In genomic region chr1:39773369-39773979, GRCh38 we compare ENCODE assay signal across 11 cellular contexts. TPM values are rescaled to one million over a fixed set of nuclear protein-coding genes. Genes with fewer than 3 reads are reported as not detected.
DNase-seq lines count a peak whose midpoint lies in the region; ATAC-seq, FAIRE-seq and TF ChIP-seq lines count a peak whose summit lies in the region.
"Not testable (repeated sequence)": the region's sequence is repeated elsewhere in the genome, so short reads cannot be mapped to it uniquely, and the experiment has no call there.
"Had no signal": no experiment of that assay in that cellular context is flagged by ENCODE, and none has a peak within 500 bp of the region (broad histone marks: within the 10 kb centered on the region; RNA-seq: fewer than 3 reads in every experiment).

No MANE protein-coding gene starts in this region.

- TF ChIP-seq CTCF in K562 (IDR thresholded peaks at IDR 0.05 in 2 of 3, conservative IDR thresholded peaks at IDR 0.05 in 1 of 3; ENCODE audit: insufficient read depth in 2 of 3, low read depth in 1 of 3, low read length in 3 of 3); foreskin keratinocyte (conservative IDR thresholded peaks at IDR 0.05): not testable (repeated sequence)

- H3K36me3 ChIP-seq in K562 (ENCODE audit: control insufficient read depth, insufficient read depth, low read length); naive thymus-derived CD4-positive, alpha-beta T cell (ENCODE audit: control insufficient read depth in 2 of 3, insufficient read depth in 3 of 3, low read length in 3 of 3): not testable (repeated sequence)

- peak; percentile 66 for ATAC-seq in T-helper 17 cell
- peak; percentile 17 to 33 for ATAC-seq in activated T-cell treated with anti-CD3 and anti-CD28 coated beads, Interleukin-2, amount 50 U/mL, for 4 hours
- peak; percentile 95 for ATAC-seq in K562
- peak; percentile 30 for ATAC-seq in foreskin keratinocyte
- ATAC-seq in naive thymus-derived CD4-positive, alpha-beta T cell = peak; percentile 36
- peak; percentile 48 for ATAC-seq in stimulated activated naive CD8-positive, alpha-beta T cell treated with anti-CD3 and anti-CD28 coated beads, Interleukin-15, amount 100 ng/mL, for 72 hours

- intact Hi-C loops in K562 (cut with micrococcal nuclease); naive thymus-derived CD4-positive, alpha-beta T cell (cut with micrococcal nuclease): not testable (repeated sequence)

- H3K27ac ChIP-seq in K562 (ENCODE audit: extremely low read depth, low read depth, low read length); foreskin keratinocyte; naive thymus-derived CD4-positive, alpha-beta T cell (ENCODE audit: low read depth, low read length): not testable (repeated sequence)

- TF ChIP-seq POLR2A in GM12892 (IDR thresholded peaks at IDR 0.05; ENCODE audit: low read depth, low read length); K562 (conservative IDR thresholded peaks at IDR 0.05): not testable (repeated sequence)

- H3K4me1 ChIP-seq in K562 (replicated peaks in 1 of 2; ENCODE audit: control insufficient read depth in 2 of 2, insufficient read depth in 2 of 2, low read length in 2 of 2); foreskin keratinocyte; naive thymus-derived CD4-positive, alpha-beta T cell (ENCODE audit: control insufficient read depth in 2 of 2, insufficient read depth in 2 of 2, low read length in 2 of 2): not testable (repeated sequence)

- TF ChIP-seq EP300 in K562 (IDR thresholded peaks at IDR 0.05; ENCODE audit: low read length) = not testable (repeated sequence)

- H2AFZ ChIP-seq in K562 (ENCODE audit: low read depth, low read length) = not testable (repeated sequence)

- not testable (repeated sequence) for H3K27me3 Mint-ChIP-seq in T-helper 17 cell; activated T-cell treated with anti-CD3 and anti-CD28 coated beads, Interleukin-2, amount 50 U/mL, for 4 hours (ENCODE audit: low read depth); naive thymus-derived CD4-positive, alpha-beta T cell; stimulated activated naive CD8-positive, alpha-beta T cell treated with anti-CD3 and anti-CD28 coated beads, Interleukin-15, amount 100 ng/mL, for 72 hours

- H3K4me3 ChIP-seq in K562; naive thymus-derived CD4-positive, alpha-beta T cell (ENCODE audit: low read length): not testable (repeated sequence)

- H3K4me2 ChIP-seq in K562 (ENCODE audit: insufficient read depth, low read length) = not testable (repeated sequence)

- not testable (repeated sequence) for TF ChIP-seq RAD21 in K562 (CRISPR knock-in tag; conservative IDR thresholded peaks at IDR 0.05 in 1 of 2, IDR thresholded peaks at IDR 0.05 in 1 of 2)

- POLR2A ChIA-PET in K562 (lab: Yijun Ruan, JAX); naive thymus-derived CD4-positive, alpha-beta T cell (lab: Charles Lee): not testable (repeated sequence)

- in situ Hi-C loops in K562 (cut with MboI) = loop anchor here (10.0 kb wide), 1 partner anchor 269 kb away; no protein-coding TSS in a partner anchor

- not testable (repeated sequence) for H3K9me3 ChIP-seq in T-helper 17 cell (ENCODE audit: control insufficient read depth, low read length, poor library complexity, severe bottlenecking); K562 (replicated peaks; ENCODE audit: control insufficient read depth, insufficient read depth, low read depth, low read length); naive thymus-derived CD4-positive, alpha-beta T cell (ENCODE audit: control insufficient read depth in 2 of 3, low read length in 3 of 3)

- H3K36me3 Mint-ChIP-seq in T-helper 17 cell (ENCODE audit: low read depth); activated T-cell treated with anti-CD3 and anti-CD28 coated beads, Interleukin-2, amount 50 U/mL, for 4 hours (ENCODE audit: insufficient read depth); naive thymus-derived CD4-positive, alpha-beta T cell: not testable (repeated sequence)

- not testable (repeated sequence) for H3K9me3 Mint-ChIP-seq in activated T-cell treated with anti-CD3 and anti-CD28 coated beads, Interleukin-2, amount 50 U/mL, for 4 hours; naive thymus-derived CD4-positive, alpha-beta T cell; stimulated activated naive CD8-positive, alpha-beta T cell treated with anti-CD3 and anti-CD28 coated beads, Interleukin-15, amount 100 ng/mL, for 72 hours

- not testable (repeated sequence) for H3K4me1 Mint-ChIP-seq in T-helper 17 cell; activated T-cell treated with anti-CD3 and anti-CD28 coated beads, Interleukin-2, amount 50 U/mL, for 4 hours (ENCODE audit: low read depth); naive thymus-derived CD4-positive, alpha-beta T cell; stimulated activated naive CD8-positive, alpha-beta T cell treated with anti-CD3 and anti-CD28 coated beads, Interleukin-15, amount 100 ng/mL, for 72 hours

- BruUV-seq in K562 (replicated peaks; lab: Mats Ljungman, UMichigan) = not testable (repeated sequence)

- no CpG with 5 or more reads among the region's 23 CpGs for whole genome bisulfite sequencing in K562 (ENCODE audit: insufficient coverage, low coverage, missing lambda C conversion rate)

- not testable (repeated sequence) for H3K27me3 ChIP-seq in K562 (ENCODE audit: control insufficient read depth in 2 of 2, insufficient read depth in 2 of 2, low read length in 2 of 2); foreskin keratinocyte; naive thymus-derived CD4-positive, alpha-beta T cell (ENCODE audit: control insufficient read depth in 2 of 2, insufficient read depth in 2 of 2, low read length in 2 of 2)

- FAIRE-seq in GM12892 (lab: Jason Lieb, UNC) (peak; percentile 88), K562 (lab: Jason Lieb, UNC) (peak; percentile 97)

- H4K20me1 ChIP-seq in K562 (replicated peaks; ENCODE audit: control insufficient read depth, insufficient read depth, low read length) = not testable (repeated sequence)

- CTCF ChIA-PET in K562 (lab: Yijun Ruan, JAX; ENCODE audit: low intra/inter-chr PET ratio); naive thymus-derived CD4-positive, alpha-beta T cell (lab: Charles Lee): not testable (repeated sequence)

- H3K79me2 ChIP-seq in K562 (ENCODE audit: control insufficient read depth, insufficient read depth, low read length) = not testable (repeated sequence)

- H3K4me3 Mint-ChIP-seq in T-helper 17 cell; activated T-cell treated with anti-CD3 and anti-CD28 coated beads, Interleukin-2, amount 50 U/mL, for 4 hours; naive thymus-derived CD4-positive, alpha-beta T cell; stimulated activated naive CD8-positive, alpha-beta T cell treated with anti-CD3 and anti-CD28 coated beads, Interleukin-15, amount 100 ng/mL, for 72 hours: not testable (repeated sequence)

- H3K27ac Mint-ChIP-seq in T-helper 17 cell; naive thymus-derived CD4-positive, alpha-beta T cell; stimulated activated naive CD8-positive, alpha-beta T cell treated with anti-CD3 and anti-CD28 coated beads, Interleukin-15, amount 100 ng/mL, for 72 hours: not testable (repeated sequence)

- not testable (repeated sequence) for H3K9ac ChIP-seq in K562 (ENCODE audit: insufficient read depth in 1 of 2, low read depth in 2 of 2, low read length in 2 of 2)

- not testable (repeated sequence) for H3K9me1 ChIP-seq in K562 (ENCODE audit: control insufficient read depth, insufficient read depth, low read length)

- DNase-seq in GM12892 (ENCODE audit: insufficient read length); T-helper 17 cell; activated T-cell treated with anti-CD3 and anti-CD28 coated beads, Interleukin-2, amount 50 U/mL, for 4 hours; K562 (ENCODE audit: extremely low read depth in 1 of 4, low spot score in 3 of 4); foreskin keratinocyte; naive thymus-derived CD4-positive, alpha-beta T cell; stimulated activated naive CD8-positive, alpha-beta T cell treated with anti-CD3 and anti-CD28 coated beads, Interleukin-15, amount 100 ng/mL, for 72 hours: not testable (repeated sequence)

RNA-seq across cellular contexts. Expression of gene OXCT2, which starts 2.3 kb away (rescaled TPM):
- 1.9 TPM for polyA plus RNA-seq in GM12892 (2012; ENCODE audit: missing spikeins)
- under 1 TPM in 1 of 2 donors, not detected in 1; 0.70 TPM for total RNA-seq in T-helper 17 cell
- total RNA-seq in activated T-cell treated with anti-CD3 and anti-CD28 coated beads, Interleukin-2, amount 50 U/mL, for 4 hours = 1 to 10 TPM; 1.7 to 3.9 (median 2.2) TPM
- 1.4 and 2.6 TPM in 2 replicates for total RNA-seq in K562 (2011; cell fraction: chromatin; rRNA removed; ENCODE audit: low replicate concordance)
- total RNA-seq in K562 (2011; cell fraction: nucleolus; rRNA removed) = 1.0 and 1.3 TPM in 2 replicates
- total RNA-seq in K562 (2011; cell fraction: nucleoplasm; rRNA removed) = 1.3 and 1.5 TPM in 2 replicates
- total RNA-seq in K562 (2014; rRNA removed) = 0.54 and 0.57 TPM in 2 replicates
- total RNA-seq in K562 (2014; rRNA removed; fragmentation: Illumina TruSeq; extraction: Trizol) = 0.22 TPM in 1 of 2 replicates, not detected in the other
- 0.22 and 0.23 TPM in 2 replicates for total RNA-seq in K562 (2015; rRNA removed; fragmentation: Illumina TruSeq; extraction: Trizol)
- total RNA-seq in K562 (2021) = 0.31 and 0.64 TPM in 2 replicates
- 0.08 and 0.39 TPM in 2 replicates for polyA plus RNA-seq in K562 (2011; rRNA removed)
- 0.21 and 0.28 TPM in 2 replicates for polyA plus RNA-seq in K562 (2011; cell fraction: cytosol; rRNA removed)
- polyA plus RNA-seq in K562 (2011; cell fraction: nucleus; rRNA removed) = 1.2 and 1.5 TPM in 2 replicates
- 0.44 and 0.78 TPM in 2 replicates for polyA plus RNA-seq in K562 (2012)
- 0.21 and 0.37 TPM in 2 replicates for polyA plus RNA-seq in K562 (2014; fragmentation: Illumina TruSeq; extraction: Trizol)
- not detected for polyA plus RNA-seq in K562 (2014; fragmentation: Nextera tagmentation; extraction: Ambion mirVana)
- 0.05 and 0.37 TPM in 2 replicates for polyA plus RNA-seq in K562 (2014; rRNA removed)
- polyA minus RNA-seq in K562 (2011; rRNA and poly(A)+ RNA removed) = 0.28 and 0.33 TPM in 2 replicates
- polyA minus RNA-seq in K562 (2011; cell fraction: cytosol; rRNA and poly(A)+ RNA removed) = not detected in 2 replicates
- not detected in 2 replicates for polyA minus RNA-seq in K562 (2011; cell fraction: nucleus; rRNA and poly(A)+ RNA removed)
- 0.20 and 0.32 TPM in 2 replicates for total RNA-seq in foreskin keratinocyte
- 0.26 and 0.44 TPM in 2 replicates for polyA plus RNA-seq in foreskin keratinocyte
- total RNA-seq in naive thymus-derived CD4-positive, alpha-beta T cell = under 1 TPM in 4 of 5 experiments, not detected in 1; 0.19 to 0.53 (median 0.26) TPM
- not detected for polyA plus RNA-seq in naive thymus-derived CD4-positive, alpha-beta T cell
- total RNA-seq: HT1080, MCF 10A had no signal
- polyA plus RNA-seq: CD8-positive, alpha-beta memory T cell had no signal

RNA-seq across cellular contexts. Expression of gene BMP8B, which starts 15.2 kb away (rescaled TPM):
- polyA plus RNA-seq in GM12892 (2012; ENCODE audit: missing spikeins) = 1.7 TPM
- total RNA-seq in T-helper 17 cell (1 to 10 TPM in 1 of 2 donors, not detected in 1; 1.3 TPM), K562 (2014; rRNA removed) (0.18 and 0.20 TPM in 2 replicates), K562 (2014; rRNA removed; fragmentation: Illumina TruSeq; extraction: Trizol) (0.10 and 0.11 TPM in 2 replicates), K562 (2015; rRNA removed; fragmentation: Illumina TruSeq; extraction: Trizol) (0.11 and 0.14 TPM in 2 replicates), K562 (2021) (0.33 and 0.36 TPM in 2 replicates), foreskin keratinocyte (0.04 and 0.10 TPM in 2 replicates)
- total RNA-seq in activated T-cell treated with anti-CD3 and anti-CD28 coated beads, Interleukin-2, amount 50 U/mL, for 4 hours = under 1 TPM; 0.23 to 0.30 (median 0.24) TPM
- total RNA-seq in K562 (2011; cell fraction: chromatin; rRNA removed; ENCODE audit: low replicate concordance) = 0.16 and 0.32 TPM in 2 replicates
- 0.53 and 0.67 TPM in 2 replicates for total RNA-seq in K562 (2011; cell fraction: nucleolus; rRNA removed)
- total RNA-seq in K562 (2011; cell fraction: nucleoplasm; rRNA removed) = 0.29 and 0.31 TPM in 2 replicates
- polyA plus RNA-seq in K562 (2011; rRNA removed) (0.14 and 0.15 TPM in 2 replicates), K562 (2014; fragmentation: Illumina TruSeq; extraction: Trizol) (0.14 and 0.18 TPM in 2 replicates), K562 (2014; fragmentation: Nextera tagmentation; extraction: Ambion mirVana) (under 1 TPM; 0.03 to 0.04 TPM), K562 (2014; rRNA removed) (0.09 and 0.22 TPM in 2 replicates), foreskin keratinocyte (0.01 and 0.02 TPM in 2 replicates)
- 0.09 and 0.13 TPM in 2 replicates for polyA plus RNA-seq in K562 (2011; cell fraction: cytosol; rRNA removed)
- 0.14 and 0.17 TPM in 2 replicates for polyA plus RNA-seq in K562 (2011; cell fraction: nucleus; rRNA removed)
- polyA plus RNA-seq in K562 (2012) = 0.34 and 0.62 TPM in 2 replicates
- 0.09 and 0.18 TPM in 2 replicates for polyA minus RNA-seq in K562 (2011; rRNA and poly(A)+ RNA removed)
- not detected in 2 replicates for polyA minus RNA-seq in K562 (2011; cell fraction: cytosol; rRNA and poly(A)+ RNA removed)
- 0.13 and 0.22 TPM in 2 replicates for polyA minus RNA-seq in K562 (2011; cell fraction: nucleus; rRNA and poly(A)+ RNA removed)
- 1 to 10 TPM in 1 of 5 experiments, under 1 TPM in 4; 0.16 to 1.4 (median 0.17) TPM for total RNA-seq in naive thymus-derived CD4-positive, alpha-beta T cell
- polyA plus RNA-seq in naive thymus-derived CD4-positive, alpha-beta T cell = under 1 TPM; 0.05 to 0.09 TPM
- total RNA-seq: HFFc6, HT1080 had no signal

RNA-seq across cellular contexts. Expression of gene PPIE, which starts 34.8 kb away (rescaled TPM):
- 78.6 TPM for polyA plus RNA-seq in GM12892 (2012; ENCODE audit: missing spikeins)
- 10 to 100 TPM; 44.8 to 57.5 TPM for total RNA-seq in T-helper 17 cell
- 10 to 100 TPM; 54.0 to 65.4 (median 63.2) TPM for total RNA-seq in activated T-cell treated with anti-CD3 and anti-CD28 coated beads, Interleukin-2, amount 50 U/mL, for 4 hours
- total RNA-seq in K562 (2011; cell fraction: chromatin; rRNA removed; ENCODE audit: low replicate concordance) = 82.2 and 84.9 TPM in 2 replicates
- total RNA-seq in K562 (2011; cell fraction: nucleolus; rRNA removed) = 64.3 and 64.9 TPM in 2 replicates
- total RNA-seq in K562 (2011; cell fraction: nucleoplasm; rRNA removed) = 89.9 and 148 TPM in 2 replicates
- 75.4 and 84.7 TPM in 2 replicates for total RNA-seq in K562 (2014; rRNA removed)
- 107 and 113 TPM in 2 replicates for total RNA-seq in K562 (2014; rRNA removed; fragmentation: Illumina TruSeq; extraction: Trizol)
- total RNA-seq in K562 (2015; rRNA removed; fragmentation: Illumina TruSeq; extraction: Trizol) = 99.9 and 100.0 TPM in 2 replicates
- total RNA-seq in K562 (2021) = 94.2 and 108 TPM in 2 replicates
- polyA plus RNA-seq in K562 (2011; rRNA removed) = 162 and 163 TPM in 2 replicates
- polyA plus RNA-seq in K562 (2011; cell fraction: cytosol; rRNA removed) = 121 and 152 TPM in 2 replicates
- 98.0 and 123 TPM in 2 replicates for polyA plus RNA-seq in K562 (2011; cell fraction: nucleus; rRNA removed)
- polyA plus RNA-seq in K562 (2012) = 94.9 and 105 TPM in 2 replicates
- 119 and 131 TPM in 2 replicates for polyA plus RNA-seq in K562 (2014; fragmentation: Illumina TruSeq; extraction: Trizol)
- 100 to 1,000 TPM; 369 to 444 TPM for polyA plus RNA-seq in K562 (2014; fragmentation: Nextera tagmentation; extraction: Ambion mirVana)
- polyA plus RNA-seq in K562 (2014; rRNA removed) = 136 and 154 TPM in 2 replicates
- 85.1 and 88.0 TPM in 2 replicates for polyA minus RNA-seq in K562 (2011; rRNA and poly(A)+ RNA removed)
- 28.3 and 30.2 TPM in 2 replicates for polyA minus RNA-seq in K562 (2011; cell fraction: cytosol; rRNA and poly(A)+ RNA removed)
- polyA minus RNA-seq in K562 (2011; cell fraction: nucleus; rRNA and poly(A)+ RNA removed) = 35.5 and 68.5 TPM in 2 replicates
- 53.6 and 55.3 TPM in 2 replicates for total RNA-seq in foreskin keratinocyte
- polyA plus RNA-seq in foreskin keratinocyte = 74.1 and 77.8 TPM in 2 replicates
- 10 to 100 TPM; 52.3 to 79.1 (median 61.3) TPM for total RNA-seq in naive thymus-derived CD4-positive, alpha-beta T cell
- polyA plus RNA-seq in naive thymus-derived CD4-positive, alpha-beta T cell = 100 to 1,000 TPM; 104 to 119 TPM

Comparison
In these comparisons a context has a peak if more than half of its experiments do, and no peak if none do; other contexts are left out.
1. ATAC-seq: peak in every context shown above with its lines; median percentile 95 in K562; 66 in T-helper 17 cell; 48 in stimulated activated naive CD8-positive, alpha-beta T cell treated with anti-CD3 and anti-CD28 coated beads, Interleukin-15, amount 100 ng/mL, for 72 hours; 36 in naive thymus-derived CD4-positive, alpha-beta T cell; 30 in foreskin keratinocyte; 25 in activated T-cell treated with anti-CD3 and anti-CD28 coated beads, Interleukin-2, amount 50 U/mL, for 4 hours.